ENCODE assay signal across 19 cellular contexts in genomic region chr1:214850432-214851010, GRCh38.
DNase-seq lines count a peak whose midpoint lies in the region; ATAC-seq, FAIRE-seq and TF ChIP-seq lines count a peak whose summit lies in the region.
"Had no signal": no experiment of that assay in that cellular context is flagged by ENCODE, and none has a peak within 500 bp of the region (broad histone marks: within the 10 kb centered on the region; RNA-seq: fewer than 3 reads in every experiment).

No MANE protein-coding gene starts in this region.

- CTCF ChIA-PET in K562 (lab: Yijun Ruan, JAX; ENCODE audit: low intra/inter-chr PET ratio) = no interaction called here

- H2BK15ac ChIP-seq in mesenchymal stem cell (ENCODE audit: low read depth, poor library complexity, severe bottlenecking) = no peak overlapping the region

- H3K9me3 ChIP-seq in K562 (replicated peaks; ENCODE audit: control insufficient read depth, insufficient read depth, low read depth, low read length) (no peaks in the 10 kb centered on the region; the same call in 1 of the 2 replicates), mesenchymal stem cell (ENCODE audit: control insufficient read depth, low read length) (peaks cover 11% of the 10 kb centered on the region)

- TF ChIP-seq EP300 in K562 (IDR thresholded peaks at IDR 0.05; ENCODE audit: low read length) = no peak

- no peak overlapping the region for H4K8ac ChIP-seq in mesenchymal stem cell (ENCODE audit: low read length)

- no peak overlapping the region for H2AFZ ChIP-seq in K562 (ENCODE audit: low read depth, low read length)
- H2AFZ ChIP-seq in mesenchymal stem cell (ENCODE audit: low read depth, low read length) = no peak overlapping the region

- no peak overlapping the region for H2AK5ac ChIP-seq in mesenchymal stem cell (ENCODE audit: low read length, severe bottlenecking)

- no peak overlapping the region for H3K18ac ChIP-seq in mesenchymal stem cell (ENCODE audit: low read depth in 1 of 2, low read length in 2 of 2)

- H3K4me2 ChIP-seq in K562 (ENCODE audit: insufficient read depth, low read length) = no peak overlapping the region
- H3K4me2 ChIP-seq in mesenchymal stem cell (ENCODE audit: low read length, poor library complexity, severe bottlenecking) = no peak overlapping the region

- H2BK5ac ChIP-seq in mesenchymal stem cell (ENCODE audit: low read depth, low read length, poor library complexity, severe bottlenecking) = no peak overlapping the region

- no peak overlapping the region for H2BK12ac ChIP-seq in mesenchymal stem cell (ENCODE audit: low read length in 2 of 2)

- in situ Hi-C loops in K562 (cut with MboI) = no loop called here

- H3K9ac ChIP-seq in K562 (ENCODE audit: insufficient read depth in 1 of 2, low read depth in 2 of 2, low read length in 2 of 2) = no peak overlapping the region
- H3K9ac ChIP-seq in mesenchymal stem cell (ENCODE audit: low read length) = no peak overlapping the region

- intact Hi-C loops in K562 (cut with micrococcal nuclease) = no loop called here

- H4K20me1 ChIP-seq in K562 (replicated peaks; ENCODE audit: control insufficient read depth, insufficient read depth, low read length) = no peaks in the 10 kb centered on the region

- TF ChIP-seq POLR2A in K562 (conservative IDR thresholded peaks at IDR 0.05) = no peak

- H3K9me1 ChIP-seq in K562 (ENCODE audit: control insufficient read depth, insufficient read depth, low read length) = no peaks in the 10 kb centered on the region

- 5% methylated on average over 3 of the region's 3 CpGs for WGBS in K562 (ENCODE audit: insufficient coverage, low coverage, missing lambda C conversion rate)
- WGBS in mesenchymal stem cell = 89% methylated on average over 3 of the region's 3 CpGs

- no peak overlapping the region for H2BK120ac ChIP-seq in mesenchymal stem cell (ENCODE audit: low read depth, low read length)

- no TSS peak for BruUV-seq in K562 (replicated peaks; lab: Mats Ljungman, UMichigan)

- H3K36me3 ChIP-seq in K562 (ENCODE audit: control insufficient read depth, insufficient read depth, low read length) (no peaks in the 10 kb centered on the region), mesenchymal stem cell (ENCODE audit: control insufficient read depth in 1 of 2, insufficient read depth in 2 of 2, low read depth in 1 of 2, low read length in 2 of 2) (no peaks in the 10 kb centered on the region)

- DNase-seq in AG10803 (ENCODE audit: low read depth) = peak; percentile 28
- peak; percentile 65 for DNase-seq in M059J (ENCODE audit: low read depth)
- DNase-seq in K562 (ENCODE audit: extremely low read depth in 1 of 4, low spot score in 3 of 4) = no peak
- peak; percentile 42 for DNase-seq in mesenchymal stem cell
- no peak for DNase-seq in activated T-cell treated with anti-CD3 and anti-CD28 coated beads for 4 hours
- DNase-seq in HCEC 1CT = no peak
- DNase-seq in COR-L47 (lab: John Stamatoyannopoulos, UW) = no peak
- DNase-seq: Calu3; CD4-positive, alpha-beta T cell; Karpas-422; MM.1S; NCI-H1092; NCI-H146; NCI-H2081; NK-92 treated with Interleukin-12 subunit alpha and Interleukin-12 subunit beta, amount 100 ng/mL, for 24 hours; SIG-M5 had no signal

- H3K4me3 ChIP-seq in AG10803 (ENCODE audit: low read length) = no peak overlapping the region
- H3K4me3 ChIP-seq in K562 = no peak overlapping the region
- peak overlapping the region in 1 of 2 experiments; percentile 21 for H3K4me3 ChIP-seq in mesenchymal stem cell (ENCODE audit: insufficient read depth in 1 of 2, low read depth in 1 of 2, low read length in 2 of 2)

- TF ChIP-seq RAD21 in K562 (CRISPR knock-in tag; conservative IDR thresholded peaks at IDR 0.05 in 1 of 2, IDR thresholded peaks at IDR 0.05 in 1 of 2) = no peak

- no peaks in the 10 kb centered on the region for H3K27me3 ChIP-seq in K562 (ENCODE audit: control insufficient read depth in 2 of 2, insufficient read depth in 2 of 2, low read length in 2 of 2)
- no peaks in the 10 kb centered on the region for H3K27me3 ChIP-seq in mesenchymal stem cell (ENCODE audit: control insufficient read depth in 1 of 2, insufficient read depth in 1 of 2, low read length in 2 of 2)

- no peak overlapping the region for H3K27ac ChIP-seq in K562 (ENCODE audit: extremely low read depth, low read depth, low read length)
- no peak overlapping the region for H3K27ac ChIP-seq in mesenchymal stem cell (ENCODE audit: low read length, poor library complexity, severe bottlenecking)

- no peaks in the 10 kb centered on the region for H3K79me2 ChIP-seq in K562 (ENCODE audit: control insufficient read depth, insufficient read depth, low read length)

- no peaks in the 10 kb centered on the region for H3K79me1 ChIP-seq in mesenchymal stem cell (replicated peaks; ENCODE audit: low read length, poor library complexity, severe bottlenecking)

- no peak overlapping the region for H3K4ac ChIP-seq in mesenchymal stem cell (ENCODE audit: low read depth in 1 of 2, low read length in 2 of 2)

- POLR2A ChIA-PET in K562 (lab: Yijun Ruan, JAX) = no interaction called here

- no peak overlapping the region for H4K91ac ChIP-seq in mesenchymal stem cell (ENCODE audit: low read length)

- H3K23ac ChIP-seq in mesenchymal stem cell (ENCODE audit: low read length in 2 of 2) = no peak overlapping the region

- ATAC-seq in K562 = no peak
- ATAC-seq in HG03378 (IDR thresholded peaks at IDR 0.05; ENCODE audit: unreplicated experiment) = no peak
- ATAC-seq: SK-N-SH treated with all-trans-retinoic acid at 6 μM for 48 hours had no signal

- no peak overlapping the region for H3K14ac ChIP-seq in mesenchymal stem cell (ENCODE audit: low read length in 2 of 2)

- no peaks in the 10 kb centered on the region for H3K4me1 ChIP-seq in K562 (replicated peaks in 1 of 2; ENCODE audit: control insufficient read depth in 2 of 2, insufficient read depth in 2 of 2, low read length in 2 of 2)
- H3K4me1 ChIP-seq in mesenchymal stem cell (ENCODE audit: control insufficient read depth, insufficient read depth, low read depth, low read length) = peaks cover 2% of the 10 kb centered on the region

- no peak for TF ChIP-seq CTCF in AG10803 (conservative IDR thresholded peaks at IDR 0.05; ENCODE audit: low read length)
- TF ChIP-seq CTCF in K562 (IDR thresholded peaks at IDR 0.05 in 2 of 3, conservative IDR thresholded peaks at IDR 0.05 in 1 of 3; ENCODE audit: insufficient read depth in 2 of 3, low read depth in 1 of 3, low read length in 3 of 3) = no peak

- FAIRE-seq in K562 (lab: Jason Lieb, UNC) = no peak
- FAIRE-seq: A204.1 had no signal

TF ChIP-seq in K562, 482 proteins besides CTCF, POLR2A, EP300 and RAD21:
- TF ChIP-seq ZNF354B (CRISPR knock-in tag; IDR thresholded peaks at IDR 0.05) (no peak), MEIS2 (IDR thresholded peaks at IDR 0.05; ENCODE audit: partially characterized antibody) (peak; percentile 13)
TF ChIP-seq in K562: peak in this region for 1.

Comparison
In these comparisons a context has a peak if more than half of its experiments do, and no peak if none do; other contexts are left out.
1. DNase-seq: peak in AG10803 (single experiment), M059J (single experiment) and mesenchymal stem cell (single experiment); none in K562 (0 of 4), activated T-cell treated with anti-CD3 and anti-CD28 coated beads for 4 hours (single experiment), HCEC 1CT (single experiment) and COR-L47 (single experiment).